ENCODE assay signal across 8 cellular contexts in the genomic region with DNA sequence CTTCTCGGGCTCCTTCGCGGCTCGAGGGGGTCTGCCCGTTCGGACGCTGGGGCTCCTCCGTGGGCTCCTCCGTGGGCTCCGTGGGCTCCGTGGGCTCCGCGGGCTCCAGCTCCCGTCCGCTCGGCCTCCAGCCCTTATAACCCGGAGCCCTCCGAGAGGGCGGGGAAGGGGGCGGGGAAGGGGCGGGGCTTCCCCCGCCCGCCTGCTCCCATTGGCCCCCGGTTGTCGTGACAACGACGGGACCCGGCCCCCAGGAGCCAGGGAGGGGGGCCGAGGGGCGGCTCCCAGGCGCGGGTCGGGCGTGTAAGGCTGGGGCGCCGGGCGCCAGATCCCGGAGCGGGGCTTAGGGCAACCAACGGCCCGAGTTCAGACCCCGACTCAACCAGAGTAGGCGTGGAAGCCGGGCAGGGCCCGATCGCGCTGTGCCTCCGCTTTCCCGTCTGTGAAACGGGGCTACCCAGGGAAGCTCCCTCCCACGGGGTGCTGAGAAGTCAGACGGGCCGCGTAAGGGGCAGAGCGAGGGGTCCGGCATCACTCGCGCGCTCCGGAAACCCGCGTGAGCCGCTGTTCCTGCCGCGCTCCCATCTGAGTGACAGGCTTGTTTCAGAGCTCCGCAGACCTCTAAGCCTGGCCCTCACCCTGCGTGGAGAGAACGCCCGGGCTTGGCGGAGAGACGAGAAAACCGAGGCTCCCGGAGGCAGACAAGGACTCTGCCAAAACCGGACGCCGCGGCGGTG. TPM values are rescaled to one million over a fixed set of nuclear protein-coding genes. Genes with fewer than 3 reads are reported as not detected.
DNase-seq lines count a peak whose midpoint lies in the region; ATAC-seq and TF ChIP-seq lines count a peak whose summit lies in the region.

A gene (minus strand): TSS at position 111 of the 737 bp plus-strand sequence. CDS start 119 bp downstream, outside the sequence.

- peak within 1 kb of the TSS; percentile 100 for H3K4me2 ChIP-seq in skeletal muscle satellite cell (ENCODE audit: low read length)

- peak within 1 kb of the TSS; percentile 66 to 88 (median 80) for H3K4me3 Mint-ChIP-seq in CD8-positive, alpha-beta memory T cell
- H3K4me3 Mint-ChIP-seq in WTC11: peak within 1 kb of the TSS; percentile 89

- H3K27ac ChIP-seq in CD8-positive, alpha-beta memory T cell (ENCODE audit: low read depth, low read length): no peak within 1 kb of the TSS
- H3K27ac ChIP-seq in breast epithelium (peak within 1 kb of the TSS; percentile 68 to 90), iPS-20b (ENCODE audit: low read length) (no peak within 1 kb of the TSS)

- H3K27ac Mint-ChIP-seq in CD8-positive, alpha-beta memory T cell: peak within 1 kb of the TSS in 4 of 8 donors; percentile 17 to 70 (median 37)
- 0 out of 2 replicates have a peak within 1 kb of the TSS, but pooled peaks have one; percentile 32 for H3K27ac Mint-ChIP-seq in WTC11

- peak within 1 kb of the TSS; percentile 70 for H3K4me3 ChIP-seq in CD8-positive, alpha-beta memory T cell (ENCODE audit: low read length)
- H3K4me3 ChIP-seq in MG63: peak within 1 kb of the TSS; percentile 63
- peak within 1 kb of the TSS; percentile 75 to 94 (median 87) for H3K4me3 ChIP-seq in breast epithelium
- peak within 1 kb of the TSS; percentile 82 for H3K4me3 ChIP-seq in iPS-20b (ENCODE audit: low read length)
- H3K4me3 ChIP-seq in skeletal muscle satellite cell (ENCODE audit: low read length): peak within 1 kb of the TSS; percentile 94

- peaks cover 37 to 43% of the 10 kb centered on the region in 2 donors for H3K27me3 Mint-ChIP-seq in CD8-positive, alpha-beta memory T cell
- peaks cover 25% of the 10 kb centered on the region for H3K27me3 Mint-ChIP-seq in WTC11 (ENCODE audit: low read depth)

- ATAC-seq in GM21619 (IDR thresholded peaks at IDR 0.05; ENCODE audit: unreplicated experiment): peak; percentile 68
- peak; percentile 89 for ATAC-seq in WTC11

- CTCF ChIA-PET in CD8-positive, alpha-beta memory T cell (lab: Charles Lee): interaction anchor here (1.0 kb wide), 1 partner anchor 117 kb away, joined by 3 read pairs; no protein-coding TSS in a partner anchor
- CTCF ChIA-PET in WTC11 (lab: Charles Lee): interaction anchor here (0.6 to 2.9 kb wide), 6 partner anchors 18 to 253 kb away, joined by 3 to 18 read pairs (median 4); no protein-coding TSS in a partner anchor

- H3K36me3 ChIP-seq in CD8-positive, alpha-beta memory T cell (ENCODE audit: insufficient read depth, low read length): no peaks in the 10 kb centered on the region
- no peaks in the 10 kb centered on the region for H3K36me3 ChIP-seq in MG63
- no peaks in the 10 kb centered on the region for H3K36me3 ChIP-seq in breast epithelium
- H3K36me3 ChIP-seq in iPS-20b (ENCODE audit: insufficient read depth, low read depth, low read length): peaks cover 9% of the 10 kb centered on the region; the same call in 1 of the 2 replicates
- H3K36me3 ChIP-seq in skeletal muscle satellite cell (ENCODE audit: insufficient read depth, low read length): no peaks in the 10 kb centered on the region

- peak within 1 kb of the TSS; percentile 76; the same call in 1 of the 2 replicates for H3K9ac ChIP-seq in iPS-20b (ENCODE audit: low read depth, low read length)
- peak within 1 kb of the TSS; percentile 89 for H3K9ac ChIP-seq in skeletal muscle satellite cell (ENCODE audit: low read depth, low read length)

- no peaks in the 10 kb centered on the region for H3K9me3 ChIP-seq in CD8-positive, alpha-beta memory T cell (ENCODE audit: low read length)
- no peaks in the 10 kb centered on the region for H3K9me3 ChIP-seq in MG63
- no peaks in the 10 kb centered on the region for H3K9me3 ChIP-seq in breast epithelium
- H3K9me3 ChIP-seq in iPS-20b (ENCODE audit: insufficient read depth, low read depth, low read length): no peaks in the 10 kb centered on the region
- H3K9me3 ChIP-seq in skeletal muscle satellite cell (replicated peaks; ENCODE audit: low read length): no peaks in the 10 kb centered on the region

- H3K9me3 Mint-ChIP-seq in CD8-positive, alpha-beta memory T cell: no peaks in the 10 kb centered on the region
- no peaks in the 10 kb centered on the region for H3K9me3 Mint-ChIP-seq in WTC11

- POLR2A ChIA-PET in CD8-positive, alpha-beta memory T cell (lab: Charles Lee): no interaction called here
- POLR2A ChIA-PET in WTC11 (lab: Charles Lee): interaction anchor here (0.9 to 2.0 kb wide), 2 partner anchors 21 to 25 kb away, joined by 3 to 8 read pairs; no protein-coding TSS in a partner anchor

- TF ChIP-seq CTCF in WTC11 (IDR thresholded peaks at IDR 0.05) (no peak), breast epithelium (IDR thresholded peaks at IDR 0.05) (no peak)

- H3K36me3 Mint-ChIP-seq in CD8-positive, alpha-beta memory T cell: peaks cover 0 to 2% (median 0%) of the 10 kb centered on the region in 3 donors
- H3K36me3 Mint-ChIP-seq in WTC11: peaks cover 22% of the 10 kb centered on the region

- peaks cover 7 to 14% (median 10%) of the 10 kb centered on the region in 3 donors for H3K4me1 Mint-ChIP-seq in CD8-positive, alpha-beta memory T cell
- H3K4me1 Mint-ChIP-seq in WTC11: peaks cover 41% of the 10 kb centered on the region

- peaks cover 26% of the 10 kb centered on the region for H3K27me3 ChIP-seq in CD8-positive, alpha-beta memory T cell (ENCODE audit: insufficient read depth, low read length, poor library complexity, severe bottlenecking)
- H3K27me3 ChIP-seq in MG63: peaks cover 18% of the 10 kb centered on the region
- peaks cover 0 to 3% of the 10 kb centered on the region in 2 donors for H3K27me3 ChIP-seq in breast epithelium
- H3K27me3 ChIP-seq in iPS-20b (ENCODE audit: insufficient read depth, low read length): peaks cover 32% of the 10 kb centered on the region
- H3K27me3 ChIP-seq in skeletal muscle satellite cell (ENCODE audit: control insufficient read depth, insufficient read depth, low read length): peaks cover 3% of the 10 kb centered on the region

- TF ChIP-seq POLR2A in breast epithelium (IDR thresholded peaks at IDR 0.05): no peak

- intact Hi-C loops in breast epithelium (cut with DNase I; ENCODE audit: low total_unique reads): no loop called here

- peaks cover 7% of the 10 kb centered on the region for H3K4me1 ChIP-seq in CD8-positive, alpha-beta memory T cell (ENCODE audit: insufficient read depth, low read length)
- H3K4me1 ChIP-seq in breast epithelium (peaks cover 0 to 6% of the 10 kb centered on the region in 2 donors), iPS-20b (ENCODE audit: insufficient read depth, low read length) (peaks cover 27% of the 10 kb centered on the region), skeletal muscle satellite cell (ENCODE audit: control insufficient read depth, insufficient read depth, low read length) (peaks cover 18% of the 10 kb centered on the region)

- DNase-seq in CD8-positive, alpha-beta memory T cell: peak; percentile 65 to 88 (median 75)
- peak; percentile 87 for DNase-seq in MG63
- DNase-seq in WTC11 (ENCODE audit: low spot score): peak; percentile 89
- DNase-seq in breast epithelium (ENCODE audit: low spot score in 2 of 2): peak; percentile 63 to 71
- DNase-seq in cortex of kidney (lab: John Stamatoyannopoulos, UW): no peak

TF ChIP-seq in WTC11, 78 proteins besides CTCF, POLR2A, EP300 and RAD21 (continues in another document):
- TF ChIP-seq, protein P1, sequence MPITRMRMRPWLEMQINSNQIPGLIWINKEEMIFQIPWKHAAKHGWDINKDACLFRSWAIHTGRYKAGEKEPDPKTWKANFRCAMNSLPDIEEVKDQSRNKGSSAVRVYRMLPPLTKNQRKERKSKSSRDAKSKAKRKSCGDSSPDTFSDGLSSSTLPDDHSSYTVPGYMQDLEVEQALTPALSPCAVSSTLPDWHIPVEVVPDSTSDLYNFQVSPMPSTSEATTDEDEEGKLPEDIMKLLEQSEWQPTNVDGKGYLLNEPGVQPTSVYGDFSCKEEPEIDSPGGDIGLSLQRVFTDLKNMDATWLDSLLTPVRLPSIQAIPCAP (CRISPR knock-in tag; IDR thresholded peaks at IDR 0.05): no peak
- TF ChIP-seq ZNF396 (CRISPR knock-in tag; IDR thresholded peaks at IDR 0.05; ENCODE audit: borderline replicate concordance) (no peak), NFE2L1 (CRISPR knock-in tag; IDR thresholded peaks at IDR 0.05) (no peak), MXD4 (CRISPR knock-in tag; IDR thresholded peaks at IDR 0.05; ENCODE audit: borderline replicate concordance) (no peak), SOX15 (CRISPR knock-in tag; IDR thresholded peaks at IDR 0.05) (no peak), TEAD4 (CRISPR knock-in tag; IDR thresholded peaks at IDR 0.05) (no peak), IRF2 (CRISPR knock-in tag; IDR thresholded peaks at IDR 0.05; ENCODE audit: borderline replicate concordance, low read depth) (no peak), NR1H2 (CRISPR knock-in tag; IDR thresholded peaks at IDR 0.05) (no peak), NFYB (CRISPR knock-in tag; conservative IDR thresholded peaks at IDR 0.05; ENCODE audit: low read depth) (peak; percentile 71), OVOL2 (CRISPR knock-in tag; IDR thresholded peaks at IDR 0.05; ENCODE audit: borderline replicate concordance) (no peak), SMAD3 (CRISPR knock-in tag; IDR thresholded peaks at IDR 0.05; ENCODE audit: borderline replicate concordance) (no peak), ZNF416 (CRISPR knock-in tag; IDR thresholded peaks at IDR 0.05) (no peak; the same call in 1 of the 2 replicates)
- TF ChIP-seq, protein P2, sequence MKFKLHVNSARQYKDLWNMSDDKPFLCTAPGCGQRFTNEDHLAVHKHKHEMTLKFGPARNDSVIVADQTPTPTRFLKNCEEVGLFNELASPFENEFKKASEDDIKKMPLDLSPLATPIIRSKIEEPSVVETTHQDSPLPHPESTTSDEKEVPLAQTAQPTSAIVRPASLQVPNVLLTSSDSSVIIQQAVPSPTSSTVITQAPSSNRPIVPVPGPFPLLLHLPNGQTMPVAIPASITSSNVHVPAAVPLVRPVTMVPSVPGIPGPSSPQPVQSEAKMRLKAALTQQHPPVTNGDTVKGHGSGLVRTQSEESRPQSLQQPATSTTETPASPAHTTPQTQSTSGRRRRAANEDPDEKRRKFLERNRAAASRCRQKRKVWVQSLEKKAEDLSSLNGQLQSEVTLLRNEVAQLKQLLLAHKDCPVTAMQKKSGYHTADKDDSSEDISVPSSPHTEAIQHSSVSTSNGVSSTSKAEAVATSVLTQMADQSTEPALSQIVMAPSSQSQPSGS (CRISPR knock-in tag; IDR thresholded peaks at IDR 0.05; ENCODE audit: borderline replicate concordance, low read depth): no peak
- TF ChIP-seq, protein P3, sequence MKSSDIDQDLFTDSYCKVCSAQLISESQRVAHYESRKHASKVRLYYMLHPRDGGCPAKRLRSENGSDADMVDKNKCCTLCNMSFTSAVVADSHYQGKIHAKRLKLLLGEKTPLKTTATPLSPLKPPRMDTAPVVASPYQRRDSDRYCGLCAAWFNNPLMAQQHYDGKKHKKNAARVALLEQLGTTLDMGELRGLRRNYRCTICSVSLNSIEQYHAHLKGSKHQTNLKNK (CRISPR knock-in tag; IDR thresholded peaks at IDR 0.05): no peak

RNA-seq across cellular contexts. Expression of the gene that starts here (rescaled TPM):
- total RNA-seq in CD8-positive, alpha-beta memory T cell: 1 to 10 TPM; 1.7 to 1.9 TPM
- polyA plus RNA-seq in CD8-positive, alpha-beta memory T cell: 0.41 TPM
- 2.7 and 3.7 TPM in 2 replicates for total RNA-seq in MG63 (2014; rRNA removed; shearing (Covaris generic); ENCODE audit: low replicate concordance)
- total RNA-seq in WTC11 (2021) (124 to 138 TPM (median 136 TPM) in 3 replicates), breast epithelium (10 to 100 TPM; 27.2 to 60.0 (median 52.5) TPM)
- total RNA-seq in skeletal muscle satellite cell (2012; rRNA removed): 140 and 190 TPM in 2 replicates

Comparison
In these comparisons a context has a peak if more than half of its experiments do, and no peak if none do; other contexts are left out.
1. H3K27ac ChIP-seq: peak in breast epithelium (2 of 2); none in CD8-positive, alpha-beta memory T cell (single experiment) and iPS-20b (single experiment).
2. Peak in every context shown above with its lines, with median percentiles within 50 percentile points of each other: H3K4me3 ChIP-seq.